ENCODE assay signal across 15 cellular contexts in the genomic region with DNA sequence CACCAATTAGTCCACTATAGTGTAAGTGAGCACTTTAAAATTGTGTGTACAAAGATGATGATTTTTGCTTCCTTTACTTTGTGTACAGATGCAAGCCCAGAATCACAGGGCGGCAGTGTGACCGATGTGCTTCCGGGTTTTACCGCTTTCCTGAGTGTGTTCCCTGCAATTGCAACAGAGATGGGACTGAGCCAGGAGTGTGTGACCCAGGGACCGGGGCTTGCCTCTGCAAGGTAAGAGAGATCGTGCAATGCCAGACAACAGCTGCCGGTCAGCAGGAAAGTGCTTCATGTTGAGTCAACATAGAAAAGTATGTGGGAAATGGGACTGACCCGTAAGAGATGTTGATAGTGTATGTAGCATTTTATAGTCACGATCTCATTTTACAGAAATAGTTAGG.
DNase-seq lines count a peak whose midpoint lies in the region; ATAC-seq, FAIRE-seq and TF ChIP-seq lines count a peak whose summit lies in the region.
"Had no signal": no experiment of that assay in that cellular context is flagged by ENCODE, and none has a peak within 500 bp of the region (broad histone marks: within the 10 kb centered on the region; RNA-seq: fewer than 3 reads in every experiment).

No MANE protein-coding gene starts in this region.

- in situ Hi-C loops in astrocyte of the spinal cord (cut with HindIII; ENCODE audit: low sequenced_read_pairs) (no loop called here), HepG2 (cut with HindIII; ENCODE audit: extremely low pct_ligation_motif_present, low pct_unique_long_range_greater_than_20kb) (no loop called here), KBM-7 (cut with MboI; ENCODE audit: low pct_unique_long_range_greater_than_20kb, low sequenced_read_pairs) (no loop called here)

- H3K4me3 Mint-ChIP-seq in activated naive CD4-positive, alpha-beta T cell treated with anti-CD3 and anti-CD28 coated beads for 36 hours, result no peak overlapping the region
- H3K4me3 Mint-ChIP-seq: activated CD8-positive, alpha-beta memory T cell treated with anti-CD3 and anti-CD28 coated beads, Interleukin-2, amount 10 ng/mL, durations not matched to agents 7 days and 5 days; central memory CD8-positive, alpha-beta T cell had no signal

- H3K27me3 ChIP-seq in AG04450 (ENCODE audit: control insufficient read depth, insufficient read depth, low read length) (peaks cover 6% of the 10 kb centered on the region), HepG2 (ENCODE audit: control insufficient read depth in 1 of 2, insufficient read depth in 2 of 2, low read length in 2 of 2) (no peaks in the 10 kb centered on the region), aorta (ENCODE audit: control insufficient read depth in 1 of 2, insufficient read depth in 2 of 2, low read length in 1 of 2) (no peaks in the 10 kb centered on the region)
- H3K27me3 ChIP-seq: heart right ventricle had no signal

- intact Hi-C loops in HepG2 (cut with micrococcal nuclease; ENCODE audit: unreplicated experiment) (no loop called here), aorta (cut with DNase I) (no loop called here)
- intact Hi-C loops in activated naive CD4-positive, alpha-beta T cell treated with anti-CD3 and anti-CD28 coated beads for 36 hours (cut with micrococcal nuclease), result no loop called here

- TF ChIP-seq CTCF in AG04450 (IDR thresholded peaks at IDR 0.05; ENCODE audit: low read depth, low read length) (no peak), astrocyte of the spinal cord (IDR thresholded peaks at IDR 0.05; ENCODE audit: low read depth, low read length) (no peak), HepG2 (CRISPR knock-in tag; IDR thresholded peaks at IDR 0.05) (no peak)

- H3K27me3 Mint-ChIP-seq in activated naive CD4-positive, alpha-beta T cell treated with anti-CD3 and anti-CD28 coated beads for 36 hours (ENCODE audit: low read depth), result no peaks in the 10 kb centered on the region
- H3K27me3 Mint-ChIP-seq: activated CD8-positive, alpha-beta memory T cell treated with anti-CD3 and anti-CD28 coated beads, Interleukin-2, amount 10 ng/mL, durations not matched to agents 7 days and 5 days; central memory CD8-positive, alpha-beta T cell had no signal

- CTCF ChIA-PET in AG04450 (lab: Charles Lee), result no interaction called here
- CTCF ChIA-PET in HepG2 (lab: Yijun Ruan, JAX; ENCODE audit: low intra/inter-chr PET ratio, low total read pairs), result no interaction called here
- CTCF ChIA-PET in activated naive CD4-positive, alpha-beta T cell treated with anti-CD3 and anti-CD28 coated beads for 36 hours (lab: Charles Lee), result interaction anchor here (0.9 to 1.1 kb wide), 2 partner anchors 34 to 61 kb away, joined by 3 read pairs; no protein-coding TSS in a partner anchor

- H3K4me2 ChIP-seq in HepG2 (ENCODE audit: low read depth, low read length), result peak overlapping the region; percentile 40

- TF ChIP-seq POLR2A in HepG2 (IDR thresholded peaks at IDR 0.05; ENCODE audit: insufficient read depth in 1 of 2, low read depth in 2 of 2, low read length in 2 of 2), result no peak

- TF ChIP-seq RAD21 in HepG2 (CRISPR knock-in tag; IDR thresholded peaks at IDR 0.05), result no peak

- H3K9ac ChIP-seq in HepG2 (ENCODE audit: insufficient read depth, low read depth, low read length), result no peak overlapping the region

- no peaks in the 10 kb centered on the region for H3K9me3 Mint-ChIP-seq in activated naive CD4-positive, alpha-beta T cell treated with anti-CD3 and anti-CD28 coated beads for 36 hours
- H3K9me3 Mint-ChIP-seq: central memory CD8-positive, alpha-beta T cell had no signal

- DNase-seq in AG04450 (ENCODE audit: low read depth, low spot score) (peak; percentile 4), NCI-H2029 (lab: John Stamatoyannopoulos, UW) (peak; percentile 60), astrocyte of the spinal cord (ENCODE audit: low read depth, low spot score) (peak; percentile 29), HepG2 (ENCODE audit: low spot score) (peak; percentile 67), aorta (no peak), AG20443 (ENCODE audit: low spot score) (no peak), KBM-7 (no peak)
- DNase-seq in activated naive CD4-positive, alpha-beta T cell treated with anti-CD3 and anti-CD28 coated beads for 36 hours, result no peak
- DNase-seq: activated CD8-positive, alpha-beta memory T cell treated with anti-CD3 and anti-CD28 coated beads, Interleukin-2, amount 10 ng/mL, durations not matched to agents 7 days and 5 days; activated naive CD4-positive, alpha-beta T cell; heart right ventricle; NCI-H2081 treated with DMSO at 0.1 percent for 48 hours; small intestine had no signal

- WGBS in HepG2 (ENCODE audit: low lambda C conversion rate), result 5% methylated on average over 7 of the region's 9 CpGs
- WGBS in aorta, 2 donors, result 66 to 75% methylated on average over 9 of the region's 9 CpGs

- no peak overlapping the region for H2AFZ ChIP-seq in HepG2 (ENCODE audit: low read length)

- no peak overlapping the region for H3K4me3 ChIP-seq in AG04450 (ENCODE audit: low read depth, low read length)
- no peak overlapping the region for H3K4me3 ChIP-seq in astrocyte of the spinal cord (ENCODE audit: low read depth, low read length)
- no peak overlapping the region for H3K4me3 ChIP-seq in HepG2 (replicated peaks in 1 of 3; ENCODE audit: insufficient read depth in 1 of 3, low read depth in 2 of 3, low read length in 3 of 3)
- H3K4me3 ChIP-seq in aorta (ENCODE audit: low read length in 2 of 2), result no peak overlapping the region
- H3K4me3 ChIP-seq: heart right ventricle had no signal

- H3K4me1 Mint-ChIP-seq in activated naive CD4-positive, alpha-beta T cell treated with anti-CD3 and anti-CD28 coated beads for 36 hours (ENCODE audit: low read depth), result peaks cover 17% of the 10 kb centered on the region

- POLR2A ChIA-PET in AG04450 (lab: Yijun Ruan, JAX), result no interaction called here
- POLR2A ChIA-PET in HepG2 (lab: Yijun Ruan, JAX), result no interaction called here

- H3K36me3 Mint-ChIP-seq in activated naive CD4-positive, alpha-beta T cell treated with anti-CD3 and anti-CD28 coated beads for 36 hours (ENCODE audit: low read depth), result no peaks in the 10 kb centered on the region
- H3K36me3 Mint-ChIP-seq: activated CD8-positive, alpha-beta memory T cell treated with anti-CD3 and anti-CD28 coated beads, Interleukin-2, amount 10 ng/mL, durations not matched to agents 7 days and 5 days had no signal

- no peak overlapping the region for H3K27ac ChIP-seq in AG04450 (ENCODE audit: low read depth, low read length)
- no peak overlapping the region for H3K27ac ChIP-seq in HepG2 (ENCODE audit: extremely low read length, insufficient read depth, low read length)
- no peak overlapping the region for H3K27ac ChIP-seq in aorta (ENCODE audit: low read depth in 1 of 2, low read length in 2 of 2)
- H3K27ac ChIP-seq: heart right ventricle had no signal

- H3K79me2 ChIP-seq in HepG2 (ENCODE audit: insufficient read depth, low read length), result no peaks in the 10 kb centered on the region

- peak; percentile 40 for FAIRE-seq in HepG2 (lab: Jason Lieb, UNC)
- FAIRE-seq: H54, small intestine had no signal

- no TSS peak for BruUV-seq in HepG2 (replicated peaks; lab: Mats Ljungman, UMichigan)

- H3K36me3 ChIP-seq in HepG2 (replicated peaks in 1 of 2; ENCODE audit: control insufficient read depth in 1 of 2, insufficient read depth in 2 of 2, low read length in 2 of 2) (no peaks in the 10 kb centered on the region), aorta (ENCODE audit: control insufficient read depth in 1 of 2, insufficient read depth in 2 of 2, low read length in 1 of 2) (no peaks in the 10 kb centered on the region)

- no peak overlapping the region for H3K27ac Mint-ChIP-seq in activated naive CD4-positive, alpha-beta T cell treated with anti-CD3 and anti-CD28 coated beads for 36 hours
- H3K27ac Mint-ChIP-seq: activated CD8-positive, alpha-beta memory T cell treated with anti-CD3 and anti-CD28 coated beads, Interleukin-2, amount 10 ng/mL, durations not matched to agents 7 days and 5 days had no signal

- no peaks in the 10 kb centered on the region; the same call in 1 of the 2 replicates for H3K9me3 ChIP-seq in AG04450 (ENCODE audit: control insufficient read depth, insufficient read depth, low read length)
- H3K9me3 ChIP-seq in HepG2 (ENCODE audit: low read length), result no peaks in the 10 kb centered on the region
- H3K9me3 ChIP-seq in aorta (ENCODE audit: control insufficient read depth, low read length), result no peaks in the 10 kb centered on the region
- H3K9me3 ChIP-seq: heart right ventricle had no signal

- ATAC-seq in HepG2 (peak; percentile 91), aorta (ENCODE audit: low FRiP score) (no peak)
- ATAC-seq: activated CD8-positive, alpha-beta memory T cell treated with anti-CD3 and anti-CD28 coated beads, Interleukin-2, amount 10 ng/mL, durations not matched to agents 7 days and 5 days; heart right ventricle had no signal

- TF ChIP-seq EP300 in HepG2 (IDR thresholded peaks at IDR 0.05; ENCODE audit: low read depth in 2 of 2, low read length in 2 of 2), result no peak
- TF ChIP-seq EP300 in HepG2 (CRISPR knock-in tag; IDR thresholded peaks at IDR 0.05; ENCODE audit: borderline replicate concordance), result no peak

- H3K4me1 ChIP-seq in HepG2 (ENCODE audit: insufficient read depth, low read length) (peaks cover 39% of the 10 kb centered on the region), aorta (ENCODE audit: control insufficient read depth in 1 of 2, insufficient read depth in 2 of 2, low read length in 2 of 2) (no peaks in the 10 kb centered on the region)

- H4K20me1 ChIP-seq in HepG2 (ENCODE audit: insufficient read depth, low read length), result no peaks in the 10 kb centered on the region

TF ChIP-seq in HepG2, 621 proteins besides CTCF, POLR2A, EP300 and RAD21 (continues in another document):
- TF ChIP-seq, protein P1, sequence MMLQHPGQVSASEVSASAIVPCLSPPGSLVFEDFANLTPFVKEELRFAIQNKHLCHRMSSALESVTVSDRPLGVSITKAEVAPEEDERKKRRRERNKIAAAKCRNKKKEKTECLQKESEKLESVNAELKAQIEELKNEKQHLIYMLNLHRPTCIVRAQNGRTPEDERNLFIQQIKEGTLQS (CRISPR knock-in tag; IDR thresholded peaks at IDR 0.05), result 0 out of 2 replicates have a peak, but pooled peaks have one; percentile 15
- TF ChIP-seq HDAC2 (CRISPR knock-in tag; IDR thresholded peaks at IDR 0.05), result peak; percentile 36; the same call in 1 of the 2 replicates
- peak; percentile 42; the same call in 1 of the 2 replicates for TF ChIP-seq SOX5 (CRISPR knock-in tag; IDR thresholded peaks at IDR 0.05; ENCODE audit: borderline replicate concordance)
- TF ChIP-seq KDM2A (CRISPR knock-in tag; IDR thresholded peaks at IDR 0.05; ENCODE audit: borderline replicate concordance, low read depth), result peak; percentile 44; the same call in 1 of the 2 replicates
- no peak for TF ChIP-seq SOX13 (IDR thresholded peaks at IDR 0.05)
- TF ChIP-seq SOX13 (CRISPR knock-in tag; conservative IDR thresholded peaks at IDR 0.05 in 1 of 2, IDR thresholded peaks at IDR 0.05 in 1 of 2), result peak in 1 of 2 experiments; percentile 47; a peak in 1 of 4 replicates

Comparison
In these comparisons a context has a peak if more than half of its experiments do, and no peak if none do; other contexts are left out.
1. DNase-seq: peak in AG04450 (single experiment), NCI-H2029 (single experiment), astrocyte of the spinal cord (single experiment) and HepG2 (single experiment); none in aorta (0 of 2), activated naive CD4-positive, alpha-beta T cell treated with anti-CD3 and anti-CD28 coated beads for 36 hours (single experiment), AG20443 (single experiment) and KBM-7 (single experiment).